In genomic region chr18:73594749-73595148, GRCh38 we compare ENCODE assay signal across 16 cellular contexts.
"Had no signal": no experiment of that assay in that cellular context is flagged by ENCODE, and none has a peak within 500 bp of the region (broad histone marks: within the 10 kb centered on the region; RNA-seq: fewer than 3 reads in every experiment).

No MANE protein-coding gene starts in this region.

- H3K27me3 ChIP-seq: dorsolateral prefrontal cortex, pancreas had no signal

- DNase-seq: activated CD4-positive, CD25-positive, alpha-beta regulatory T cell treated with anti-CD3 and anti-CD28 coated beads, Interleukin-2, amount 50 U/mL, for 72 hours; activated naive CD4-positive, alpha-beta T cell treated with Interleukin-2 at 50 U/mL for 16 hours; activated T-cell treated with anti-CD3 and anti-CD28 coated beads for 4 hours; anterior cingulate cortex; dorsolateral prefrontal cortex; head of caudate nucleus; mucosa of descending colon; naive thymus-derived CD4-positive, alpha-beta T cell; stimulated activated CD4-positive, alpha-beta T cell treated with anti-CD3 and anti-CD28 coated beads, Interleukin-12 subunit alpha, Interleukin-12 subunit beta, amount 100 ng/mL, for 4 hours; stimulated activated CD4-positive, alpha-beta T cell treated with anti-CD3 and anti-CD28 coated beads, Interleukin-2, amount 100 ng/mL, for 24 hours; T1000 had no signal

- ATAC-seq: activated T-helper 17 cell treated with anti-CD3 and anti-CD28 coated beads, Interleukin-2, amount 50 U/mL, for 72 hours; left lobe of liver; mucosa of descending colon; naive thymus-derived CD4-positive, alpha-beta T cell; pancreas; stimulated activated effector memory CD8-positive, alpha-beta T cell treated with anti-CD3 and anti-CD28 coated beads, Interleukin-12 subunit alpha, Interleukin-12 subunit beta, amount 100 ng/mL, for 72 hours had no signal

- H3K4me3 ChIP-seq: dorsolateral prefrontal cortex, mucosa of descending colon, pancreas, thoracic aorta had no signal

- H3K27ac ChIP-seq: dorsolateral prefrontal cortex, pancreas, thoracic aorta had no signal

- H3K9me3 ChIP-seq: mucosa of descending colon, pancreas, thoracic aorta had no signal

- H3K36me3 ChIP-seq: pancreas, thoracic aorta had no signal

- H3K4me1 ChIP-seq: pancreas had no signal
